In the genomic region with DNA sequence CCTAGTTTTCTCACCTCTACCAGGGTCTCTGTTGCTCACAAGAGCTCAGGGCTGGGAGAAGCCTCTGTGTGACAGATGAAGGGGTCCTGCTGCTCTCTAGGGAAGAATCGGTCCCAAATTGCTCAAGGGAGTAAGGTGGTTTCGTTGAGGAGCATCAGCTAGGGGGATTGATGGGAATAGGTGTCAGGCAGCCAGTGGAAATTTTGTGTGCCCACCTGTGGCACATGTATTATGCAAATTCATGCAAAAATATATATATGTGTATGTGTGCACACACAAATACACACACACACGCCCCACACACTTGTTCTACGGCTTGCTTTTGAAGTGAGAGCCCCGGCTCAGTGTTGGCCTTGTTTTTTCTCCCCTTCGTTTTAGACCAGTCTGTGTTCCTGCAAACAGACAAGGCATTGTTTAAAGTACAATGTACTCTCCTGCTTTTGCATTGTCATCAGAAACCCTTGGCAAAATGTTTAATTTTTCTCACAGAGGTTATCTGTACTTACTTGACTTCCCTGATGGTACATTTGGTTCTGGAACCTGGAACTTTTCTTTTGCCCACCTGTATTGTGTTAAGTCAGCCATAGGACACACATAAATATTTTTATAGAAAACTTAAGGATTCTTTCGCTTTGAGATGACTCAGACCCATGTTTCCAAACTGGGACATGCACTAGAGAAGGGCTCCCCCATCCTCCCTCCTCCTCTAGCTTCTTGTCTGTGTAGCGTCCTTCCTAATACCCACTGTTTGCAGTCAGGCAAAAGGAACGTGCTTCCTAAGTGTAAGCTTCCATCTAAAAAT, we compare ENCODE assay signal across 11 cellular contexts. TPM values are rescaled to one million over a fixed set of nuclear protein-coding genes. Genes with fewer than 3 reads are reported as not detected.
DNase-seq lines count a peak whose midpoint lies in the region; ATAC-seq and TF ChIP-seq lines count a peak whose summit lies in the region.
"Had no signal": no experiment of that assay in that cellular context is flagged by ENCODE, and none has a peak within 500 bp of the region (broad histone marks: within the 10 kb centered on the region; RNA-seq: fewer than 3 reads in every experiment).

No MANE protein-coding gene starts in this region.

- intact Hi-C loops in lower lobe of right lung (cut with DNase I) (no loop called here), testis (cut with DNase I; ENCODE audit: low total_unique reads) (no loop called here)

- H3K4me3 ChIP-seq in MM.1S (ENCODE audit: low read length) (peak overlapping the region; percentile 37), lower lobe of right lung (no peak overlapping the region), testis (no peak overlapping the region)

- peak overlapping the region in 2 of 10 donors; percentile 19 to 68 for H3K27ac Mint-ChIP-seq in naive thymus-derived CD8-positive, alpha-beta T cell
- H3K27ac Mint-ChIP-seq: T-helper 2 cell treated with Interferon-gamma antibody and Interleukin-4, amounts not matched to agents 5 μg/mL and 100 μg/mL, for 36 hours had no signal

- TF ChIP-seq CTCF in MM.1S (IDR thresholded peaks at IDR 0.05; ENCODE audit: low read length) (no peak), lower lobe of right lung (IDR thresholded peaks at IDR 0.05) (no peak), testis (IDR thresholded peaks at IDR 0.05) (no peak)

- peaks cover 0 to 5% (median 0%) of the 10 kb centered on the region in 3 donors for H3K36me3 Mint-ChIP-seq in naive thymus-derived CD8-positive, alpha-beta T cell

- H3K4me1 ChIP-seq in MM.1S (ENCODE audit: low read length) (peaks cover 87% of the 10 kb centered on the region), lower lobe of right lung (peaks cover 96% of the 10 kb centered on the region), testis (peaks cover 93% of the 10 kb centered on the region)

- peaks cover 98% of the 10 kb centered on the region for H3K79me2 ChIP-seq in MM.1S (ENCODE audit: low read length)

- H3K9ac ChIP-seq in MM.1S (ENCODE audit: low read length), result peak overlapping the region; percentile 79

- H3K4me1 Mint-ChIP-seq in naive thymus-derived CD8-positive, alpha-beta T cell, result peaks cover 36 to 79% (median 74%) of the 10 kb centered on the region in 4 donors

- H3K9me2 ChIP-seq in MM.1S (replicated peaks; ENCODE audit: insufficient read depth, low read length), result no peaks in the 10 kb centered on the region

- H3K9me3 ChIP-seq in MM.1S (replicated peaks; ENCODE audit: insufficient read depth, low read length) (no peaks in the 10 kb centered on the region), lower lobe of right lung (no peaks in the 10 kb centered on the region), testis (no peaks in the 10 kb centered on the region)

- no peaks in the 10 kb centered on the region for H3K27me3 Mint-ChIP-seq in naive thymus-derived CD8-positive, alpha-beta T cell
- H3K27me3 Mint-ChIP-seq: dendritic cell treated with granulocyte-macrophage colony-stimulating factor and Interleukin-4, amounts not matched to agents 40 ng/mL and 50 ng/mL, for 4 days had no signal

- peak overlapping the region; percentile 88 for H3K4me2 ChIP-seq in MM.1S (ENCODE audit: low read depth, low read length)

- peaks cover 97% of the 10 kb centered on the region for H3F3A ChIP-seq in MM.1S (ENCODE audit: insufficient read depth, low read length)

- ATAC-seq in lower lobe of right lung (no peak), GM21360 (IDR thresholded peaks at IDR 0.05; ENCODE audit: unreplicated experiment) (no peak)
- ATAC-seq in naive thymus-derived CD8-positive, alpha-beta T cell, result no peak

- TF ChIP-seq POLR2A in testis (IDR thresholded peaks at IDR 0.05), result no peak

- H4K20me1 ChIP-seq in MM.1S (ENCODE audit: insufficient read depth, low read length), result peaks cover 36% of the 10 kb centered on the region

- no peak overlapping the region for H2AFZ ChIP-seq in MM.1S (ENCODE audit: low read length)

- 37 to 48% methylated on average over 9 of the region's 9 CpGs for WGBS in testis, 2 donors

- no peak overlapping the region for H3K4me3 Mint-ChIP-seq in naive thymus-derived CD8-positive, alpha-beta T cell
- H3K4me3 Mint-ChIP-seq: dendritic cell treated with granulocyte-macrophage colony-stimulating factor and Interleukin-4, amounts not matched to agents 40 ng/mL and 50 ng/mL, for 4 days; T-helper 2 cell treated with Interferon-gamma antibody and Interleukin-4, amounts not matched to agents 5 μg/mL and 100 μg/mL, for 36 hours had no signal

- no peaks in the 10 kb centered on the region for H3K27me3 ChIP-seq in MM.1S (replicated peaks; ENCODE audit: insufficient read depth, low read length)
- no peaks in the 10 kb centered on the region for H3K27me3 ChIP-seq in lower lobe of right lung (ENCODE audit: low read depth)
- H3K27me3 ChIP-seq in testis, result no peaks in the 10 kb centered on the region

- no peaks in the 10 kb centered on the region for H3K9me3 Mint-ChIP-seq in naive thymus-derived CD8-positive, alpha-beta T cell
- H3K9me3 Mint-ChIP-seq: dendritic cell treated with granulocyte-macrophage colony-stimulating factor and Interleukin-4, amounts not matched to agents 40 ng/mL and 50 ng/mL, for 4 days; T-helper 2 cell treated with Interferon-gamma antibody and Interleukin-4, amounts not matched to agents 5 μg/mL and 100 μg/mL, for 36 hours had no signal

- POLR2A ChIA-PET in naive thymus-derived CD8-positive, alpha-beta T cell (lab: Charles Lee), result interaction anchor here (1.5 kb wide), 1 partner anchor 10 kb away, joined by 5 read pairs; no protein-coding TSS in a partner anchor

- peak; percentile 52 for DNase-seq in MM.1S
- DNase-seq in caudate nucleus (lab: John Stamatoyannopoulos, UW), result peak in 32 of 61 donors; percentile 8 to 62 (median 26)
- DNase-seq in lower lobe of right lung, result no peak
- DNase-seq in testis, result no peak
- DNase-seq in naive thymus-derived CD8-positive, alpha-beta T cell, result no peak
- DNase-seq in SHP77 treated with DMSO at 0.1 percent for 48 hours (lab: John Stamatoyannopoulos, UW), result no peak
- DNase-seq in NCI-H2107 treated with DMSO at 0.1 percent for 48 hours (lab: John Stamatoyannopoulos, UW; ENCODE audit: unreplicated experiment), result no peak
- DNase-seq: stimulated activated CD4-positive, alpha-beta T cell treated with anti-CD3 and anti-CD28 coated beads, Interleukin-4, amount 100 ng/mL, for 1 hour had no signal

- H3K36me3 ChIP-seq in MM.1S (replicated peaks; ENCODE audit: insufficient read depth, low read length) (no peaks in the 10 kb centered on the region), lower lobe of right lung (no peaks in the 10 kb centered on the region), testis (ENCODE audit: low read depth, missing control alignments) (no peaks in the 10 kb centered on the region)

- H3K27ac ChIP-seq in MM.1S (ENCODE audit: low read length) (peak overlapping the region; percentile 97), caudate nucleus (ENCODE audit: low read depth, low read length) (peak overlapping the region; percentile 92), lower lobe of right lung (peak overlapping the region; percentile 92), testis (peak overlapping the region; percentile 71 to 73)

RNA-seq across cellular contexts. Expression of a gene that starts 26.7 kb away (rescaled TPM):
- total RNA-seq in lower lobe of right lung (60.1 TPM), testis (100 to 1,000 TPM in 1 of 2 donors, 10 to 100 TPM in 1; 81.5 to 112 TPM)
- polyA plus RNA-seq in testis (ENCODE audit: insufficient read depth, low read depth, low replicate concordance), result 27.5 TPM
- total RNA-seq in naive thymus-derived CD8-positive, alpha-beta T cell, result 10 to 100 TPM; 23.2 to 24.4 TPM
- 10 to 100 TPM; 14.5 to 18.6 (median 14.7) TPM for polyA plus RNA-seq in naive thymus-derived CD8-positive, alpha-beta T cell

Comparison
In these comparisons a context has a peak if more than half of its experiments do, and no peak if none do; other contexts are left out.
1. DNase-seq: peak in MM.1S (single experiment) and caudate nucleus (32 of 61); none in lower lobe of right lung (single experiment), testis (single experiment), naive thymus-derived CD8-positive, alpha-beta T cell (0 of 10), SHP77 treated with DMSO at 0.1 percent for 48 hours (single experiment) and NCI-H2107 treated with DMSO at 0.1 percent for 48 hours (single experiment).
2. Peak in every context shown above with its lines, with median percentiles within 50 percentile points of each other: H3K27ac ChIP-seq.